ENCODE assay signal across 1 cellular context in genomic region chr6:114008331-114008730, GRCh38.
TF ChIP-seq lines count a peak whose summit lies in the region.

No MANE protein-coding gene starts in this region.

TF ChIP-seq in IMR-90, 13 proteins besides CTCF, POLR2A, EP300 and RAD21:
- TF ChIP-seq, protein P1, sequence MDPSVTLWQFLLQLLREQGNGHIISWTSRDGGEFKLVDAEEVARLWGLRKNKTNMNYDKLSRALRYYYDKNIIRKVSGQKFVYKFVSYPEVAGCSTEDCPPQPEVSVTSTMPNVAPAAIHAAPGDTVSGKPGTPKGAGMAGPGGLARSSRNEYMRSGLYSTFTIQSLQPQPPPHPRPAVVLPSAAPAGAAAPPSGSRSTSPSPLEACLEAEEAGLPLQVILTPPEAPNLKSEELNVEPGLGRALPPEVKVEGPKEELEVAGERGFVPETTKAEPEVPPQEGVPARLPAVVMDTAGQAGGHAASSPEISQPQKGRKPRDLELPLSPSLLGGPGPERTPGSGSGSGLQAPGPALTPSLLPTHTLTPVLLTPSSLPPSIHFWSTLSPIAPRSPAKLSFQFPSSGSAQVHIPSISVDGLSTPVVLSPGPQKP (IDR thresholded peaks at IDR 0.05; ENCODE audit: borderline replicate concordance, low read depth, low read length) = no peak
- TF ChIP-seq CHD1 (IDR thresholded peaks at IDR 0.05; ENCODE audit: low read depth, low read length) (no peak), MXI1 (IDR thresholded peaks at IDR 0.05; ENCODE audit: borderline replicate concordance, low read depth, low read length) (no peak), NFE2L2 (IDR thresholded peaks at IDR 0.05; ENCODE audit: low read depth, low read length) (no peak), CEBPB (IDR thresholded peaks at IDR 0.05; ENCODE audit: low read depth, low read length) (no peak), BHLHE40 (IDR thresholded peaks at IDR 0.05; ENCODE audit: low read depth, low read length) (no peak), FOS (IDR thresholded peaks at IDR 0.05; ENCODE audit: low read depth, low read length) (no peak), MAZ (IDR thresholded peaks at IDR 0.05; ENCODE audit: borderline replicate concordance, low read depth, low read length) (no peak), RCOR1 (IDR thresholded peaks at IDR 0.05; ENCODE audit: insufficient replicate concordance, low read length) (no peak)
- TF ChIP-seq, protein P2, sequence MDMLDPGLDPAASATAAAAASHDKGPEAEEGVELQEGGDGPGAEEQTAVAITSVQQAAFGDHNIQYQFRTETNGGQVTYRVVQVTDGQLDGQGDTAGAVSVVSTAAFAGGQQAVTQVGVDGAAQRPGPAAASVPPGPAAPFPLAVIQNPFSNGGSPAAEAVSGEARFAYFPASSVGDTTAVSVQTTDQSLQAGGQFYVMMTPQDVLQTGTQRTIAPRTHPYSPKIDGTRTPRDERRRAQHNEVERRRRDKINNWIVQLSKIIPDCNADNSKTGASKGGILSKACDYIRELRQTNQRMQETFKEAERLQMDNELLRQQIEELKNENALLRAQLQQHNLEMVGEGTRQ (IDR thresholded peaks at IDR 0.05; ENCODE audit: low read depth, low read length) = no peak
